ENCODE assay signal across 8 cellular contexts in the genomic region with DNA sequence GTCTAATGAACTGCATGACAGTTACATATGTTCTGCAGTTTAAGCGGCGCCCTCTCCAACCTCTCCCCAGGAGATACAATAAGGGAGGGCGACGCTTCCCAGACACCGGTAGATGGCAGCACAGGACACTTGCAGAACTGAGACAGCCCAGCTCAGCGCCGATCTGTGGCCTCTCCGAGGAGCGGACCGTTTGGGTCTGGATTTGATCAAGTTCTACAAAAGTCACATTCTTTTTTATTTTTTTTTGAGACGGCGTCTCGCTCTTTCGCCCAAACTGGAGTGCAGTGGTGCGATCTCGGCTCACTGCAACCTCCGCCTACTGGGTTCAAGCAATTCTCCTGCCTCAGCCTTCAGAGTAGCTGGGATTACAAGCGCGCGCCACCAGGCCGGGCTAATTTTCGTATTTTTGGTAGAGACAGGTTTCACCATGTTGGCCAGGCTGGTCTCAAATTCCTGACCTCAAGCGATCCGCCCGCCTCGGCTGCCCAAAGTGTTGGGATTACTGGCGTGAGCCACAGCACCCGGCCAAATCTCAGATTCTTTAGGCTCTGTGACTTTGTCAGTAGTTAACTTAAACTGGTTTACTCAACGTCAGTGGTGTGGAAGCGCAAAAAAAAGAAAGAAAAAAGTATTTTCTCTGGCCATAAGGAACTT. TPM values are rescaled to one million over a fixed set of nuclear protein-coding genes. Genes with fewer than 3 reads are reported as not detected.
DNase-seq lines count a peak whose midpoint lies in the region; ATAC-seq and TF ChIP-seq lines count a peak whose summit lies in the region.

No MANE protein-coding gene starts in this region.

- DNase-seq in Calu3, result peak; percentile 85
- DNase-seq in OCI-M2 (lab: John Stamatoyannopoulos, UW; ENCODE audit: unreplicated experiment), result peak; percentile 22
- DNase-seq in activated T-cell treated with anti-CD3 and anti-CD28 coated beads, Interleukin-2, amount 50 U/mL, for 1 hour, result peak; percentile 78
- peak; percentile 96 for DNase-seq in esophagus muscularis mucosa (ENCODE audit: extremely low spot score)
- peak; percentile 96 for DNase-seq in myocyte (ENCODE audit: low read depth)
- peak; percentile 73 for DNase-seq in stimulated activated CD8-positive, alpha-beta memory T cell treated with anti-CD3 and anti-CD28 coated beads, Interleukin-7, amount 100 ng/mL, for 24 hours (ENCODE audit: low read depth)

- no peak for TF ChIP-seq POLR2A in esophagus muscularis mucosa (IDR thresholded peaks at IDR 0.05; ENCODE audit: low read depth)

- H3K4me1 ChIP-seq in esophagus muscularis mucosa, result peaks cover 44 to 50% (median 49%) of the 10 kb centered on the region in 4 donors

- no peaks in the 10 kb centered on the region for H3K36me3 ChIP-seq in esophagus muscularis mucosa

- peaks cover 2% of the 10 kb centered on the region for H3K9me3 Mint-ChIP-seq in Calu3 (ENCODE audit: low read depth, unreplicated experiment)
- no peaks in the 10 kb centered on the region for H3K9me3 Mint-ChIP-seq in IgD-negative memory B cell

- CTCF ChIA-PET in Calu3 (lab: Charles Lee), result interaction anchor here (0.9 to 2.4 kb wide), 5 partner anchors 45 to 360 kb away, joined by 3 to 34 read pairs (median 5); partner anchors contain the start of gene UNC13B

- peaks cover 40% of the 10 kb centered on the region for H3K36me3 Mint-ChIP-seq in Calu3 (ENCODE audit: insufficient read depth, unreplicated experiment)
- no peaks in the 10 kb centered on the region for H3K36me3 Mint-ChIP-seq in IgD-negative memory B cell

- H3K4me3 Mint-ChIP-seq in Calu3 (ENCODE audit: low read depth, unreplicated experiment), result peak overlapping the region; percentile 89
- H3K4me3 Mint-ChIP-seq in IgD-negative memory B cell, result peak overlapping the region; percentile 94 to 99 (median 98)

- H3K27me3 Mint-ChIP-seq in Calu3 (ENCODE audit: unreplicated experiment), result no peaks in the 10 kb centered on the region
- H3K27me3 Mint-ChIP-seq in IgD-negative memory B cell, result no peaks in the 10 kb centered on the region

- 16% methylated on average over 20 of the region's 30 CpGs for WGBS in esophagus muscularis mucosa

- intact Hi-C loops in Calu3 (cut with micrococcal nuclease; ENCODE audit: unreplicated experiment), result loop anchor here (1.0 kb wide), 2 partner anchors 141 to 360 kb away; no protein-coding TSS in a partner anchor
- intact Hi-C loops in esophagus muscularis mucosa (cut with DNase I), result loop anchor here (1.0 to 10.0 kb wide), 5 partner anchors 45 to 435 kb away; partner anchors contain the start of gene UNC13B

- ATAC-seq in GM21526 (IDR thresholded peaks at IDR 0.05; ENCODE audit: low FRiP score, unreplicated experiment), result peak; percentile 44

- H3K27ac Mint-ChIP-seq in Calu3 (ENCODE audit: unreplicated experiment), result peak overlapping the region; percentile 61
- peak overlapping the region; percentile 95 to 97 (median 97) for H3K27ac Mint-ChIP-seq in IgD-negative memory B cell

- H3K4me1 Mint-ChIP-seq in Calu3 (ENCODE audit: low read depth, unreplicated experiment) (peaks cover 26% of the 10 kb centered on the region), IgD-negative memory B cell (peaks cover 26 to 34% (median 29%) of the 10 kb centered on the region in 3 donors)

- peak; percentile 70 for TF ChIP-seq CTCF in Calu3 (IDR thresholded peaks at IDR 0.05; ENCODE audit: unreplicated experiment)
- peak; percentile 94 to 97 (median 96) for TF ChIP-seq CTCF in esophagus muscularis mucosa (IDR thresholded peaks at IDR 0.05)

- peak overlapping the region; percentile 60 to 75 (median 62) for H3K4me3 ChIP-seq in esophagus muscularis mucosa

- BruUV-seq in Calu3 (replicated peaks; lab: Mats Ljungman, UMichigan), result no TSS peak

- no peaks in the 10 kb centered on the region for H3K27me3 ChIP-seq in esophagus muscularis mucosa

- H3K27ac ChIP-seq in esophagus muscularis mucosa (replicated peaks in 1 of 4), result peak overlapping the region; percentile 83 to 93 (median 89)

- no peaks in the 10 kb centered on the region for H3K9me3 ChIP-seq in esophagus muscularis mucosa

- no peak for TF ChIP-seq EP300 in esophagus muscularis mucosa (IDR thresholded peaks at IDR 0.05)

RNA-seq across cellular contexts. Expression of gene ATOSB, which starts 1.4 kb away (rescaled TPM):
- total RNA-seq in Calu3 (2022), result 16.8 and 17.5 TPM in 2 replicates
- 3.5 TPM for polyA plus RNA-seq in IgD-negative memory B cell
- 10 to 100 TPM; 16.2 to 26.4 (median 21.7) TPM for total RNA-seq in esophagus muscularis mucosa
- 56.6 and 58.7 TPM in 2 replicates for total RNA-seq in myocyte
- polyA plus RNA-seq in myocyte (2012), result 82.7 TPM

RNA-seq across cellular contexts. Expression of gene STOML2, which starts 14.1 kb away (rescaled TPM):
- total RNA-seq in Calu3 (2022) (97.3 and 103 TPM in 2 replicates), esophagus muscularis mucosa (100 to 1,000 TPM; 108 to 130 (median 123) TPM), myocyte (104 and 124 TPM in 2 replicates)
- 89.9 TPM for polyA plus RNA-seq in IgD-negative memory B cell
- polyA plus RNA-seq in myocyte (2012), result 110 TPM

RNA-seq across cellular contexts. Expression of gene PIGO, which starts 20.6 kb away (rescaled TPM):
- total RNA-seq in Calu3 (2022) (31.9 and 32.0 TPM in 2 replicates), esophagus muscularis mucosa (10 to 100 TPM in 2 of 4 donors, 1 to 10 TPM in 2; 9.1 to 12.5 (median 10.1) TPM), myocyte (17.3 and 17.6 TPM in 2 replicates)
- polyA plus RNA-seq in IgD-negative memory B cell, result 23.9 TPM
- 24.1 TPM for polyA plus RNA-seq in myocyte (2012)

RNA-seq across cellular contexts. Expression of gene FANCG, which starts 37.3 kb away (rescaled TPM):
- 38.8 and 46.2 TPM in 2 replicates for total RNA-seq in Calu3 (2022)
- polyA plus RNA-seq in IgD-negative memory B cell, result 15.9 TPM
- 1 to 10 TPM; 2.2 to 9.4 (median 4.3) TPM for total RNA-seq in esophagus muscularis mucosa
- total RNA-seq in myocyte, result 6.1 and 8.7 TPM in 2 replicates
- 11.5 TPM for polyA plus RNA-seq in myocyte (2012)

RNA-seq across cellular contexts. Expression of gene VCP, which starts 44.6 kb away (rescaled TPM):
- total RNA-seq in Calu3 (2022), result 205 and 208 TPM in 2 replicates
- polyA plus RNA-seq in IgD-negative memory B cell, result 200 TPM
- total RNA-seq in esophagus muscularis mucosa, result 100 to 1,000 TPM; 129 to 185 (median 171) TPM
- total RNA-seq in myocyte, result 338 and 383 TPM in 2 replicates
- 374 TPM for polyA plus RNA-seq in myocyte (2012)

Comparison
In these comparisons a context has a peak if more than half of its experiments do, and no peak if none do; other contexts are left out.
1. Peak in every context shown above with its lines: DNase-seq, ATAC-seq, H3K4me3 ChIP-seq and H3K27ac ChIP-seq.
2. DNase-seq: peak in every context shown above with its lines; median percentile 96 in esophagus muscularis mucosa; 96 in myocyte; 85 in Calu3; 78 in activated T-cell treated with anti-CD3 and anti-CD28 coated beads, Interleukin-2, amount 50 U/mL, for 1 hour; 73 in stimulated activated CD8-positive, alpha-beta memory T cell treated with anti-CD3 and anti-CD28 coated beads, Interleukin-7, amount 100 ng/mL, for 24 hours; 22 in OCI-M2.